In genomic region chr11:287821-288327, GRCh38 we compare ENCODE assay signal across 8 cellular contexts. TPM values are rescaled to one million over a fixed set of nuclear protein-coding genes. Genes with fewer than 3 reads are reported as not detected.
DNase-seq lines count a peak whose midpoint lies in the region; ATAC-seq, FAIRE-seq and TF ChIP-seq lines count a peak whose summit lies in the region.

No MANE protein-coding gene starts in this region.

- H3K27ac Mint-ChIP-seq in stimulated activated naive CD8-positive, alpha-beta T cell treated with anti-CD3 and anti-CD28 coated beads, Interleukin-15, amount 100 ng/mL, for 72 hours: peak overlapping the region; percentile 98 to 100

- no peak for TF ChIP-seq CTCF in ascending aorta (IDR thresholded peaks at IDR 0.05)

- DNase-seq in activated gamma-delta T cell treated with Interleukin-2 at 50 U/mL for 16 hours (peak; percentile 48), activated gamma-delta T cell (lab: John Stamatoyannopoulos, UW) (no peak), ascending aorta (ENCODE audit: low spot score in 2 of 2) (peak; percentile 7 to 60), left lobe of liver (ENCODE audit: low spot score) (peak; percentile 63), NCI-H1092 treated with DMSO at 0.1 percent for 48 hours (lab: John Stamatoyannopoulos, UW) (no peak), RCC 7860 (ENCODE audit: low spot score) (no peak), NCI-H2107 treated with DMSO at 0.1 percent for 48 hours (lab: John Stamatoyannopoulos, UW; ENCODE audit: unreplicated experiment) (no peak)
- DNase-seq in stimulated activated naive CD8-positive, alpha-beta T cell treated with anti-CD3 and anti-CD28 coated beads, Interleukin-15, amount 100 ng/mL, for 72 hours: peak in 1 of 2 donors; percentile 74

- ATAC-seq in left lobe of liver: peak; percentile 28
- peak; percentile 62 for ATAC-seq in stimulated activated naive CD8-positive, alpha-beta T cell treated with anti-CD3 and anti-CD28 coated beads, Interleukin-15, amount 100 ng/mL, for 72 hours

- H3K4me3 Mint-ChIP-seq in stimulated activated naive CD8-positive, alpha-beta T cell treated with anti-CD3 and anti-CD28 coated beads, Interleukin-15, amount 100 ng/mL, for 72 hours: peak overlapping the region; percentile 95 to 100

- H3K27me3 Mint-ChIP-seq in stimulated activated naive CD8-positive, alpha-beta T cell treated with anti-CD3 and anti-CD28 coated beads, Interleukin-15, amount 100 ng/mL, for 72 hours: no peaks in the 10 kb centered on the region

- peak overlapping the region; percentile 69 to 97 for H3K4me3 ChIP-seq in ascending aorta

- H3K27ac ChIP-seq in ascending aorta: no peak overlapping the region

- no peaks in the 10 kb centered on the region for H3K9me3 Mint-ChIP-seq in stimulated activated naive CD8-positive, alpha-beta T cell treated with anti-CD3 and anti-CD28 coated beads, Interleukin-15, amount 100 ng/mL, for 72 hours

- no peak for FAIRE-seq in RCC 7860 (lab: Jason Lieb, UNC)

- peaks cover 4% of the 10 kb centered on the region for H3K27me3 ChIP-seq in ascending aorta

- peaks cover 8 to 14% of the 10 kb centered on the region in 2 donors for H3K4me1 ChIP-seq in ascending aorta

- no peaks in the 10 kb centered on the region for H3K9me3 ChIP-seq in ascending aorta

- H3K36me3 ChIP-seq in ascending aorta: no peaks in the 10 kb centered on the region

- intact Hi-C loops in ascending aorta (cut with DNase I): loop anchor here (2.0 kb wide), 1 partner anchor 51 kb away; the partner anchor contains the start of genes PSMD13 and SIRT3

- H3K4me1 Mint-ChIP-seq in stimulated activated naive CD8-positive, alpha-beta T cell treated with anti-CD3 and anti-CD28 coated beads, Interleukin-15, amount 100 ng/mL, for 72 hours: peaks cover 86% of the 10 kb centered on the region

RNA-seq across cellular contexts. Expression of gene PGGHG, which starts 1.1 kb away (rescaled TPM):
- total RNA-seq in ascending aorta (155 TPM), left lobe of liver (37.0 TPM)

RNA-seq across cellular contexts. Expression of gene NLRP6, which starts 9.7 kb away (rescaled TPM):
- not detected for total RNA-seq in ascending aorta
- total RNA-seq in left lobe of liver: 1.9 TPM

RNA-seq across cellular contexts. Expression of gene IFITM5, which starts 11.5 kb away (rescaled TPM):
- not detected for total RNA-seq in ascending aorta
- total RNA-seq in left lobe of liver: not detected

RNA-seq across cellular contexts. Expression of gene IFITM2, which starts 19.7 kb away (rescaled TPM):
- 1,131 TPM for total RNA-seq in ascending aorta
- 354 TPM for total RNA-seq in left lobe of liver

RNA-seq across cellular contexts. Expression of gene IFITM1, which starts 26.0 kb away (rescaled TPM):
- total RNA-seq in ascending aorta (650 TPM), left lobe of liver (29.2 TPM)

Comparison
In these comparisons a context has a peak if more than half of its experiments do, and no peak if none do; other contexts are left out.
1. DNase-seq: peak in activated gamma-delta T cell treated with Interleukin-2 at 50 U/mL for 16 hours (single experiment), ascending aorta (2 of 2) and left lobe of liver (single experiment); none in activated gamma-delta T cell (single experiment), NCI-H1092 treated with DMSO at 0.1 percent for 48 hours (single experiment), RCC 7860 (single experiment) and NCI-H2107 treated with DMSO at 0.1 percent for 48 hours (single experiment).